1 cellular context compared by ENCODE assay signal in the genomic region with DNA sequence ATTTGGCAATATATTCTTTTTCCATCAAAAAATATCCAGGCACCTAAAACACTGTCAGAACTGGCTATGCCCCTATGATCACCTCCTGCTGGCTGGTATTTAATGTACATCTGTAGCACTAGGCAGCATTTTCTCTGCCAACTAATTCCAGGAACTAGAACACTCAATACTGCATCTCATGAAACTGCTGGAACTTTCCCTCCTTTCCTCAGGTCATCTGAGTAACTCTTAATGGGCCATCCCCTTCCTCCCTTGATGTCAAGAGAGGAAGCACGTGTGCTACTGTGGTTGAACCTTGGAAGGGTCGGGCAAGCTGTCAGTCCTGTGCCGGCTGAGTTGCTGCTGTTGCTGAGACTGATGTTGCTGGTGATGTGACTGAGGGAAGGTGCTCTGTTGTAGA.
A peak's percentile ranks its signal among the peaks of the same experiment; 100 is the strongest.
TF ChIP-seq lines count a peak whose summit lies in the region.

No MANE protein-coding gene starts in this region.

TF ChIP-seq in H1, 55 proteins besides CTCF, POLR2A, EP300 and RAD21 (continued from another document):
- TF ChIP-seq TEAD4 (IDR thresholded peaks at IDR 0.05; ENCODE audit: low read depth, low read length): peak; percentile 51; the same call in 1 of the 2 replicates
TF ChIP-seq in H1: peak in this region for 1.
